ENCODE assay signal across 10 cellular contexts in the genomic region with DNA sequence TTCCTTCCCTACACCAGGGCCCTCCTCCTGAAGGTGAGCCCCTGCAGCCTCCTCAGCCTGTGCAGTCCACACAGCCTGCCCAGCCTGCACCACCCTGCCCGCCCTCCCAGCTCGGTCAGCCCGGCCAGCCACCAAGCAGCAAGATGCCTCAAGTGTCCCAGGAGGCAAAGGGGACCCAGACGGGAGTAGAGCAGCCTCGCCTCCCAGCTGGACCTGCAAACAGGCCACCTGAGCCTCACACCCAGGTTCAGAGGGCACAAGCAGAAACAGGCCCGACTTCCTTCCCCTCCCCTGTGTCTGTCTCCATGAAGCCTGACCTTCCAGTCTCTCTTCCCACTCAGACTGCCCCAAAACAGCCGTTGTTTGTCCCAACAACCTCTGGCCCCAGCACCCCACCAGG. TPM values are rescaled to one million over a fixed set of nuclear protein-coding genes. Genes with fewer than 3 reads are reported as not detected.
DNase-seq lines count a peak whose midpoint lies in the region; ATAC-seq and TF ChIP-seq lines count a peak whose summit lies in the region.
"Had no signal": no experiment of that assay in that cellular context is flagged by ENCODE, and none has a peak within 500 bp of the region (broad histone marks: within the 10 kb centered on the region; RNA-seq: fewer than 3 reads in every experiment).

No MANE protein-coding gene starts in this region.

- no peak for ATAC-seq in CD8-positive, alpha-beta T cell
- no peak for ATAC-seq in HG02763 (IDR thresholded peaks at IDR 0.05; ENCODE audit: unreplicated experiment)

- no peaks in the 10 kb centered on the region for H3K9me3 Mint-ChIP-seq in CD8-positive, alpha-beta T cell
- no peaks in the 10 kb centered on the region for H3K9me3 Mint-ChIP-seq in endodermal cell

- TF ChIP-seq CTCF in CD8-positive, alpha-beta T cell (IDR thresholded peaks at IDR 0.05): no peak
- no peak for TF ChIP-seq CTCF in endodermal cell (conservative IDR thresholded peaks at IDR 0.05)
- no peak for TF ChIP-seq CTCF in osteoblast (IDR thresholded peaks at IDR 0.05; ENCODE audit: extremely low read depth, low read depth, low read length)
- no peak for TF ChIP-seq CTCF in prostate gland (IDR thresholded peaks at IDR 0.05)

- no peak overlapping the region for H3K27ac ChIP-seq in CD8-positive, alpha-beta T cell (ENCODE audit: low read depth, low read length)
- H3K27ac ChIP-seq in SK-N-MC (peak overlapping the region; percentile 26; the same call in 1 of the 2 replicates), endodermal cell (ENCODE audit: low read depth, low read length) (no peak overlapping the region), osteoblast (ENCODE audit: low read depth, low read length) (peak overlapping the region; percentile 56), prostate gland (peak overlapping the region in 1 of 2 donors; percentile 2)

- H3K9me3 ChIP-seq in CD8-positive, alpha-beta T cell (ENCODE audit: low read length): no peaks in the 10 kb centered on the region
- no peaks in the 10 kb centered on the region for H3K9me3 ChIP-seq in SK-N-MC (ENCODE audit: low read depth, low read length)
- no peaks in the 10 kb centered on the region for H3K9me3 ChIP-seq in endodermal cell (ENCODE audit: control insufficient read depth, low read length)
- H3K9me3 ChIP-seq in osteoblast (ENCODE audit: low read depth, low read length): no peaks in the 10 kb centered on the region
- no peaks in the 10 kb centered on the region for H3K9me3 ChIP-seq in prostate gland

- intact Hi-C loops in CD8-positive, alpha-beta T cell (cut with DNase I, micrococcal nuclease): no loop called here
- intact Hi-C loops in prostate gland (cut with DNase I): no loop called here

- H3K27me3 Mint-ChIP-seq in CD8-positive, alpha-beta T cell (ENCODE audit: low read depth): no peaks in the 10 kb centered on the region
- H3K27me3 Mint-ChIP-seq in endodermal cell (ENCODE audit: insufficient read depth): no peaks in the 10 kb centered on the region

- H3K4me1 ChIP-seq in CD8-positive, alpha-beta T cell (ENCODE audit: insufficient read depth, low read length): no peaks in the 10 kb centered on the region
- H3K4me1 ChIP-seq in endodermal cell (ENCODE audit: control insufficient read depth, insufficient read depth, low read length) (no peaks in the 10 kb centered on the region), osteoblast (ENCODE audit: insufficient read depth, low read length) (peaks cover 12% of the 10 kb centered on the region), prostate gland (replicated peaks) (no peaks in the 10 kb centered on the region)

- no peak for TF ChIP-seq POLR2A in prostate gland (IDR thresholded peaks at IDR 0.05)

- H3K4me3 ChIP-seq in CD8-positive, alpha-beta T cell (ENCODE audit: low read depth, low read length): no peak overlapping the region
- no peak overlapping the region for H3K4me3 ChIP-seq in SK-N-MC
- H3K4me3 ChIP-seq in endodermal cell (ENCODE audit: low read length): no peak overlapping the region
- no peak overlapping the region for H3K4me3 ChIP-seq in osteoblast (ENCODE audit: insufficient read depth, low read length)
- no peak overlapping the region for H3K4me3 ChIP-seq in prostate gland

- no peak for DNase-seq in CD8-positive, alpha-beta T cell
- DNase-seq in SK-N-MC (ENCODE audit: low read depth, low spot score): no peak
- DNase-seq in endodermal cell: peak; percentile 57
- peak; percentile 57 for DNase-seq in osteoblast (ENCODE audit: insufficient read length, low spot score, missing footprints)
- no peak for DNase-seq in prostate gland (ENCODE audit: low spot score)
- DNase-seq in HPDE6-E6E7 (ENCODE audit: extremely low spot score): no peak
- no peak for DNase-seq in NCI-H128 (lab: John Stamatoyannopoulos, UW; ENCODE audit: unreplicated experiment)
- DNase-seq: NCI-H524, retina had no signal

- peaks cover 64% of the 10 kb centered on the region for H3K36me3 ChIP-seq in CD8-positive, alpha-beta T cell (ENCODE audit: insufficient read depth, low read length)
- peaks cover 92% of the 10 kb centered on the region for H3K36me3 ChIP-seq in SK-N-MC (ENCODE audit: insufficient read depth, low read length)
- peaks cover 81% of the 10 kb centered on the region for H3K36me3 ChIP-seq in endodermal cell (ENCODE audit: control insufficient read depth, insufficient read depth, low read length)
- peaks cover 76% of the 10 kb centered on the region for H3K36me3 ChIP-seq in osteoblast (ENCODE audit: insufficient read depth, low read length)
- peaks cover 8 to 20% of the 10 kb centered on the region in 2 donors for H3K36me3 ChIP-seq in prostate gland

- CTCF ChIA-PET in CD8-positive, alpha-beta T cell (lab: Charles Lee): no interaction called here

- H3K36me3 Mint-ChIP-seq in CD8-positive, alpha-beta T cell: peaks cover 85% of the 10 kb centered on the region
- peaks cover 70% of the 10 kb centered on the region for H3K36me3 Mint-ChIP-seq in endodermal cell (ENCODE audit: low read depth)

- H3K9ac ChIP-seq in SK-N-MC (ENCODE audit: insufficient read length): no peak overlapping the region
- no peak overlapping the region for H3K9ac ChIP-seq in endodermal cell (ENCODE audit: extremely low read depth, low read length, poor library complexity, severe bottlenecking)

- H3K4me1 Mint-ChIP-seq in CD8-positive, alpha-beta T cell (ENCODE audit: low read depth): no peaks in the 10 kb centered on the region
- H3K4me1 Mint-ChIP-seq in endodermal cell: peaks cover 10% of the 10 kb centered on the region

- no peak overlapping the region for H3K4me2 ChIP-seq in osteoblast (ENCODE audit: insufficient read depth, low read length)

- H3K27me3 ChIP-seq in CD8-positive, alpha-beta T cell (ENCODE audit: insufficient read depth, low read length): no peaks in the 10 kb centered on the region
- H3K27me3 ChIP-seq in endodermal cell (ENCODE audit: control insufficient read depth, insufficient read depth, low read length, poor library complexity, severe bottlenecking): no peaks in the 10 kb centered on the region
- no peaks in the 10 kb centered on the region for H3K27me3 ChIP-seq in osteoblast (ENCODE audit: insufficient read depth, low read length)
- H3K27me3 ChIP-seq in prostate gland (replicated peaks; ENCODE audit: insufficient read depth): no peaks in the 10 kb centered on the region

- H2AFZ ChIP-seq in osteoblast (ENCODE audit: low read length): no peak overlapping the region

- peaks cover 2% of the 10 kb centered on the region for H3K79me2 ChIP-seq in osteoblast (ENCODE audit: insufficient read depth, low read length)

- H4K20me1 ChIP-seq in osteoblast (ENCODE audit: insufficient read depth, low read length): no peaks in the 10 kb centered on the region

- no peak overlapping the region for H3K4me3 Mint-ChIP-seq in CD8-positive, alpha-beta T cell
- no peak overlapping the region for H3K4me3 Mint-ChIP-seq in endodermal cell

- 89 to 93% methylated on average over 3 to 7 of the region's 7 CpGs for WGBS in endodermal cell (ENCODE audit: insufficient coverage in 1 of 2, insufficient read length in 1 of 2), 2 experiments
- 81% methylated on average over 7 of the region's 7 CpGs for WGBS in prostate gland

- POLR2A ChIA-PET in CD8-positive, alpha-beta T cell (lab: Charles Lee): interaction anchor here (1.1 kb wide), 1 partner anchor 101 kb away, joined by 4 read pairs; no protein-coding TSS in a partner anchor

- H3K27ac Mint-ChIP-seq in CD8-positive, alpha-beta T cell: peak overlapping the region; percentile 66
- peak overlapping the region; percentile 93 for H3K27ac Mint-ChIP-seq in endodermal cell

RNA-seq across cellular contexts. Expression of gene ZBTB17, which starts 38.8 kb away (rescaled TPM):
- total RNA-seq in CD8-positive, alpha-beta T cell: 100 to 1,000 TPM; 106 to 115 TPM
- total RNA-seq in endodermal cell (10 to 100 TPM; 28.0 to 31.7 TPM), osteoblast (25.0 and 29.7 TPM in 2 replicates), prostate gland (10 to 100 TPM; 28.2 to 50.8 TPM)
- polyA plus RNA-seq in endodermal cell (2013, experiment 1 of 2): 35.1 TPM
- 32.6 TPM for polyA plus RNA-seq in endodermal cell (2013, experiment 2 of 2)

Comparison
In these comparisons a context has a peak if more than half of its experiments do, and no peak if none do; other contexts are left out.
1. DNase-seq: peak in endodermal cell (single experiment) and osteoblast (single experiment); none in CD8-positive, alpha-beta T cell (0 of 7), SK-N-MC (single experiment), prostate gland (single experiment), HPDE6-E6E7 (single experiment) and NCI-H128 (single experiment).
2. H3K27ac ChIP-seq: peak in SK-N-MC (single experiment) and osteoblast (single experiment); none in CD8-positive, alpha-beta T cell (single experiment) and endodermal cell (single experiment).